1 cellular context compared by ENCODE assay signal in the genomic region with DNA sequence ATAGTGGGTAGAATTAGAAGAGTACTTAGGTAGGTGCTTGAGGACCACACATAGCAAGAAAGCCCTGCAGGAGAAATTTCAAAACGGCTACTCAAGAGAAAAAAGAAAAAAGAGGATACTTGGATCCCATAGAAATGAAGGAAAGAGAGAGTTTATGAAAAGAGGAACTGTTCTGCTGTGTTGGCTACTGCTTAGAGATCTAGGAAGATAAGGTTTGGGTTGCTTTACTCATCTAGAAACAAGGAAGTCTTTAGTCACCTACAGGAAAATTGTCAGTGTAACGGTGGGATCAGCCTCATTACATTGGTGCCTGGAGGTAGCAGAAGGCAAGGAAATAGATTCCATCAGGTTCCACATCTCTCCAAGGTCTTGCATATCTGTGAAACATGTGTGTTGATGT.
TF ChIP-seq lines count a peak whose summit lies in the region.

No MANE protein-coding gene starts in this region.

TF ChIP-seq in H1, 55 proteins besides CTCF, POLR2A, EP300 and RAD21:
- TF ChIP-seq NANOG (IDR thresholded peaks at IDR 0.05; ENCODE audit: insufficient read depth, low read depth, low read length, poor library complexity, severe bottlenecking) (no peak), BCL11A (IDR thresholded peaks at IDR 0.05; ENCODE audit: low read depth in 2 of 2, low read length in 2 of 2) (no peak), SAP30 (IDR thresholded peaks at IDR 0.05; ENCODE audit: insufficient read depth, insufficient replicate concordance, low read length) (no peak), SRF (IDR thresholded peaks at IDR 0.05; ENCODE audit: low read depth, low read length) (no peak), GABPA (IDR thresholded peaks at IDR 0.05; ENCODE audit: borderline replicate concordance, insufficient read depth, low read length) (no peak), CBX5 (IDR thresholded peaks at IDR 0.05; ENCODE audit: low read depth, low read length) (no peak), BACH1 (IDR thresholded peaks at IDR 0.05; ENCODE audit: low read length) (no peak), FOSL1 (IDR thresholded peaks at IDR 0.05; ENCODE audit: insufficient read depth, low read depth, low read length) (no peak), RFX5 (IDR thresholded peaks at IDR 0.05; ENCODE audit: borderline replicate concordance, low read depth, low read length) (no peak), SP1 (IDR thresholded peaks at IDR 0.05; ENCODE audit: low read depth, low read length) (no peak), CHD2 (IDR thresholded peaks at IDR 0.05; ENCODE audit: low read length) (no peak), SUZ12 (IDR thresholded peaks at IDR 0.05; ENCODE audit: low read length) (no peak), SIRT6 (IDR thresholded peaks at IDR 0.05; ENCODE audit: low read length) (no peak), YY1 (IDR thresholded peaks at IDR 0.05; ENCODE audit: low read depth, low read length) (no peak), TAF1 (IDR thresholded peaks at IDR 0.05; ENCODE audit: low read depth, low read length) (no peak), RNF2 (IDR thresholded peaks at IDR 0.05; ENCODE audit: borderline replicate concordance, low read depth, low read length, missing control alignments, poor library complexity, severe bottlenecking) (no peak), CHD1 (IDR thresholded peaks at IDR 0.05; ENCODE audit: low read depth, low read length) (no peak), EGR1 (IDR thresholded peaks at IDR 0.05; ENCODE audit: borderline replicate concordance, low read depth, low read length) (no peak), TCF12 (IDR thresholded peaks at IDR 0.05; ENCODE audit: low read depth, low read length) (no peak)
- TF ChIP-seq, protein P1, sequence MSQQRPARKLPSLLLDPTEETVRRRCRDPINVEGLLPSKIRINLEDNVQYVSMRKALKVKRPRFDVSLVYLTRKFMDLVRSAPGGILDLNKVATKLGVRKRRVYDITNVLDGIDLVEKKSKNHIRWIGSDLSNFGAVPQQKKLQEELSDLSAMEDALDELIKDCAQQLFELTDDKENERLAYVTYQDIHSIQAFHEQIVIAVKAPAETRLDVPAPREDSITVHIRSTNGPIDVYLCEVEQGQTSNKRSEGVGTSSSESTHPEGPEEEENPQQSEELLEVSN (IDR thresholded peaks at IDR 0.05): no peak
